Comparison of ENCODE assay signal across 11 cellular contexts in genomic region chr3:11602441-11602840, GRCh38. TPM values are rescaled to one million over a fixed set of nuclear protein-coding genes. Genes with fewer than 3 reads are reported as not detected.
DNase-seq lines count a peak whose midpoint lies in the region; ATAC-seq and TF ChIP-seq lines count a peak whose summit lies in the region.
"Had no signal": no experiment of that assay in that cellular context is flagged by ENCODE, and none has a peak within 500 bp of the region (broad histone marks: within the 10 kb centered on the region; RNA-seq: fewer than 3 reads in every experiment).

No MANE protein-coding gene starts in this region.

- H3K36me3 Mint-ChIP-seq in stimulated activated naive CD8-positive, alpha-beta T cell treated with anti-CD3 and anti-CD28 coated beads, Interleukin-15, Interleukin-2, amounts not matched to agents 100 ng/mL and 50 ng/mL, for 24 hours (ENCODE audit: low read depth): peaks cover 50% of the 10 kb centered on the region
- H3K36me3 Mint-ChIP-seq in chondrocyte (ENCODE audit: low read depth): peaks cover 26% of the 10 kb centered on the region
- peaks cover 62% of the 10 kb centered on the region for H3K36me3 Mint-ChIP-seq in nephron progenitor cell (ENCODE audit: low read depth)

- H3K27ac Mint-ChIP-seq in stimulated activated naive CD8-positive, alpha-beta T cell treated with anti-CD3 and anti-CD28 coated beads, Interleukin-15, Interleukin-2, amounts not matched to agents 100 ng/mL and 50 ng/mL, for 24 hours: peak overlapping the region; percentile 61
- no peak overlapping the region for H3K27ac Mint-ChIP-seq in stimulated activated naive CD8-positive, alpha-beta T cell treated with anti-CD3 and anti-CD28 coated beads, Interleukin-15, amount 100 ng/mL, for 72 hours
- peak overlapping the region; percentile 100 for H3K27ac Mint-ChIP-seq in chondrocyte (ENCODE audit: unreplicated experiment)
- H3K27ac Mint-ChIP-seq in nephron progenitor cell: peak overlapping the region; percentile 93
- H3K27ac Mint-ChIP-seq: activated naive CD4-positive, alpha-beta T cell treated with anti-CD3 and anti-CD28 coated beads, Interleukin-2, amount 50 U/mL, for 72 hours had no signal

- peaks cover 71% of the 10 kb centered on the region for H3K4me1 Mint-ChIP-seq in stimulated activated naive CD8-positive, alpha-beta T cell treated with anti-CD3 and anti-CD28 coated beads, Interleukin-15, Interleukin-2, amounts not matched to agents 100 ng/mL and 50 ng/mL, for 24 hours (ENCODE audit: low read depth)
- peaks cover 85% of the 10 kb centered on the region for H3K4me1 Mint-ChIP-seq in stimulated activated naive CD8-positive, alpha-beta T cell treated with anti-CD3 and anti-CD28 coated beads, Interleukin-15, amount 100 ng/mL, for 72 hours
- H3K4me1 Mint-ChIP-seq in chondrocyte (ENCODE audit: low read depth) (peaks cover 91% of the 10 kb centered on the region), nephron progenitor cell (peaks cover 76% of the 10 kb centered on the region)

- TF ChIP-seq CTCF in chondrocyte (IDR thresholded peaks at IDR 0.05): no peak
- TF ChIP-seq CTCF in nephron progenitor cell (IDR thresholded peaks at IDR 0.05): no peak

- no peak overlapping the region for H3K4me3 Mint-ChIP-seq in stimulated activated naive CD8-positive, alpha-beta T cell treated with anti-CD3 and anti-CD28 coated beads, Interleukin-15, Interleukin-2, amounts not matched to agents 100 ng/mL and 50 ng/mL, for 24 hours
- H3K4me3 Mint-ChIP-seq in stimulated activated naive CD8-positive, alpha-beta T cell treated with anti-CD3 and anti-CD28 coated beads, Interleukin-15, amount 100 ng/mL, for 72 hours: no peak overlapping the region
- H3K4me3 Mint-ChIP-seq in chondrocyte (ENCODE audit: unreplicated experiment) (no peak overlapping the region), nephron progenitor cell (no peak overlapping the region)

- no peaks in the 10 kb centered on the region for H3K9me3 Mint-ChIP-seq in stimulated activated naive CD8-positive, alpha-beta T cell treated with anti-CD3 and anti-CD28 coated beads, Interleukin-15, Interleukin-2, amounts not matched to agents 100 ng/mL and 50 ng/mL, for 24 hours
- H3K9me3 Mint-ChIP-seq in stimulated activated naive CD8-positive, alpha-beta T cell treated with anti-CD3 and anti-CD28 coated beads, Interleukin-15, amount 100 ng/mL, for 72 hours: peaks cover 4 to 12% of the 10 kb centered on the region in 2 donors
- H3K9me3 Mint-ChIP-seq in chondrocyte (ENCODE audit: low read depth): no peaks in the 10 kb centered on the region
- peaks cover 23% of the 10 kb centered on the region for H3K9me3 Mint-ChIP-seq in nephron progenitor cell

- ATAC-seq in stimulated activated naive CD8-positive, alpha-beta T cell treated with anti-CD3 and anti-CD28 coated beads, Interleukin-15, amount 100 ng/mL, for 72 hours: no peak
- ATAC-seq in GM21447 (IDR thresholded peaks at IDR 0.05; ENCODE audit: unreplicated experiment): no peak

- DNase-seq in stimulated activated naive CD8-positive, alpha-beta T cell treated with anti-CD3 and anti-CD28 coated beads, Interleukin-15, amount 100 ng/mL, for 72 hours: no peak
- DNase-seq in chondrocyte (ENCODE audit: low spot score): no peak
- no peak for DNase-seq in nephron progenitor cell
- DNase-seq in activated CD4-positive, alpha-beta T cell treated with anti-CD3 and anti-CD28 coated beads, Interleukin-2, amount 50 U/mL, for 4 hours: no peak
- DNase-seq in T-helper 1 cell: no peak
- no peak for DNase-seq in germinal center (ENCODE audit: low spot score)
- DNase-seq: glutamatergic neuron, retina had no signal

- no peaks in the 10 kb centered on the region for H3K27me3 Mint-ChIP-seq in stimulated activated naive CD8-positive, alpha-beta T cell treated with anti-CD3 and anti-CD28 coated beads, Interleukin-15, Interleukin-2, amounts not matched to agents 100 ng/mL and 50 ng/mL, for 24 hours
- H3K27me3 Mint-ChIP-seq in stimulated activated naive CD8-positive, alpha-beta T cell treated with anti-CD3 and anti-CD28 coated beads, Interleukin-15, amount 100 ng/mL, for 72 hours: no peaks in the 10 kb centered on the region
- H3K27me3 Mint-ChIP-seq in chondrocyte (ENCODE audit: low read depth): no peaks in the 10 kb centered on the region
- H3K27me3 Mint-ChIP-seq in nephron progenitor cell (ENCODE audit: low read depth, poor library complexity): peaks cover 2% of the 10 kb centered on the region

RNA-seq across cellular contexts. Expression of gene VGLL4, which starts 41.3 kb away (rescaled TPM):
- total RNA-seq in chondrocyte: 102 to 141 TPM (median 141 TPM) in 3 replicates

Comparison
In these comparisons a context has a peak if more than half of its experiments do, and no peak if none do; other contexts are left out.
1. H3K27ac Mint-ChIP-seq: peak in stimulated activated naive CD8-positive, alpha-beta T cell treated with anti-CD3 and anti-CD28 coated beads, Interleukin-15, Interleukin-2, amounts not matched to agents 100 ng/mL and 50 ng/mL, for 24 hours (single experiment), chondrocyte (single experiment) and nephron progenitor cell (single experiment); none in stimulated activated naive CD8-positive, alpha-beta T cell treated with anti-CD3 and anti-CD28 coated beads, Interleukin-15, amount 100 ng/mL, for 72 hours (0 of 2).